Comparison of ENCODE assay signal across 9 cellular contexts in genomic region chr3:29686889-29687592, GRCh38.
DNase-seq lines count a peak whose midpoint lies in the region; ATAC-seq and TF ChIP-seq lines count a peak whose summit lies in the region.
"Had no signal": no experiment of that assay in that cellular context is flagged by ENCODE, and none has a peak within 500 bp of the region (broad histone marks: within the 10 kb centered on the region; RNA-seq: fewer than 3 reads in every experiment).

No MANE protein-coding gene starts in this region.

- DNase-seq in A172 (ENCODE audit: low spot score) = peak; percentile 70
- no peak for DNase-seq in activated naive CD8-positive, alpha-beta T cell treated with anti-CD3 and anti-CD28 coated beads, Interleukin-2, amount 50 U/mL, for 24 hours
- DNase-seq in UCSD-AML1 (lab: John Stamatoyannopoulos, UW; ENCODE audit: unreplicated experiment) = no peak
- no peak for DNase-seq in amygdala (lab: John Stamatoyannopoulos, UW)
- no peak for DNase-seq in mucosa of gallbladder (ENCODE audit: low spot score)
- DNase-seq in adrenal gland = no peak
- DNase-seq: activated B cell treated with CpG ODN at 0.5 μM for 24 hours had no signal

- H3K27ac Mint-ChIP-seq in activated naive CD8-positive, alpha-beta T cell treated with anti-CD3 and anti-CD28 coated beads, Interleukin-2, amount 50 U/mL, for 24 hours = no peak overlapping the region
- H3K27ac Mint-ChIP-seq: activated B cell treated with CpG ODN at 0.5 μM for 24 hours had no signal

- WGBS in adrenal gland, 4 donors = 71 to 83% (median 72%) methylated on average over 2 of the region's 2 CpGs

- H3K4me1 Mint-ChIP-seq in activated naive CD8-positive, alpha-beta T cell treated with anti-CD3 and anti-CD28 coated beads, Interleukin-2, amount 50 U/mL, for 24 hours = peaks cover 5% of the 10 kb centered on the region
- H3K4me1 Mint-ChIP-seq: activated B cell treated with CpG ODN at 0.5 μM for 24 hours had no signal

- peaks cover 10% of the 10 kb centered on the region for H3K9me3 Mint-ChIP-seq in activated naive CD8-positive, alpha-beta T cell treated with anti-CD3 and anti-CD28 coated beads, Interleukin-2, amount 50 U/mL, for 24 hours

- H3K27ac ChIP-seq in adrenal gland = peak overlapping the region in 1 of 5 donors; percentile 17

- no peaks in the 10 kb centered on the region for H3K9me3 ChIP-seq in adrenal gland (replicated peaks in 1 of 3)

- ATAC-seq in GM19043 (IDR thresholded peaks at IDR 0.05; ENCODE audit: low read depth, unreplicated experiment) = peak; percentile 92
- ATAC-seq in HG03066 (IDR thresholded peaks at IDR 0.05; ENCODE audit: low read depth, unreplicated experiment) = peak; percentile 98
- peak; percentile 92 for ATAC-seq in activated naive CD8-positive, alpha-beta T cell treated with anti-CD3 and anti-CD28 coated beads, Interleukin-2, amount 50 U/mL, for 24 hours

- H3K4me3 Mint-ChIP-seq in activated naive CD8-positive, alpha-beta T cell treated with anti-CD3 and anti-CD28 coated beads, Interleukin-2, amount 50 U/mL, for 24 hours = no peak overlapping the region
- H3K4me3 Mint-ChIP-seq: activated B cell treated with CpG ODN at 0.5 μM for 24 hours had no signal

- H3K27me3 ChIP-seq in adrenal gland = no peaks in the 10 kb centered on the region

- H3K36me3 Mint-ChIP-seq in activated naive CD8-positive, alpha-beta T cell treated with anti-CD3 and anti-CD28 coated beads, Interleukin-2, amount 50 U/mL, for 24 hours (ENCODE audit: low read depth) = no peaks in the 10 kb centered on the region

- H3K27me3 Mint-ChIP-seq in activated naive CD8-positive, alpha-beta T cell treated with anti-CD3 and anti-CD28 coated beads, Interleukin-2, amount 50 U/mL, for 24 hours = no peaks in the 10 kb centered on the region
- H3K27me3 Mint-ChIP-seq: activated B cell treated with CpG ODN at 0.5 μM for 24 hours had no signal

- H3K4me3 ChIP-seq in adrenal gland = no peak overlapping the region

- no peak for TF ChIP-seq POLR2A in adrenal gland (IDR thresholded peaks at IDR 0.05)

- intact Hi-C loops in adrenal gland (cut with DNase I) = no loop called here

- no peaks in the 10 kb centered on the region for H3K36me3 ChIP-seq in adrenal gland (replicated peaks in 1 of 2)

- peaks cover 0 to 28% of the 10 kb centered on the region in 2 donors for H3K4me1 ChIP-seq in adrenal gland (replicated peaks in 1 of 2)

- no peak for TF ChIP-seq CTCF in adrenal gland (IDR thresholded peaks at IDR 0.05)
